Comparison of ENCODE assay signal across 16 cellular contexts in genomic region chr14:90781344-90781761, GRCh38. TPM values are rescaled to one million over a fixed set of nuclear protein-coding genes. Genes with fewer than 3 reads are reported as not detected.
DNase-seq lines count a peak whose midpoint lies in the region; ATAC-seq and TF ChIP-seq lines count a peak whose summit lies in the region.
"Had no signal": no experiment of that assay in that cellular context is flagged by ENCODE, and none has a peak within 500 bp of the region (broad histone marks: within the 10 kb centered on the region; RNA-seq: fewer than 3 reads in every experiment).

No MANE protein-coding gene starts in this region.

- no peak overlapping the region for H3K9ac ChIP-seq in adipocyte (ENCODE audit: low read length)

- H3K4me1 ChIP-seq in adipocyte (ENCODE audit: control insufficient read depth, insufficient read depth, low read length) = peaks cover 14% of the 10 kb centered on the region
- H3K4me1 ChIP-seq in thyroid gland = no peaks in the 10 kb centered on the region
- H3K4me1 ChIP-seq: testis had no signal

- no peak overlapping the region for H3K27ac ChIP-seq in thyroid gland
- H3K27ac ChIP-seq: testis had no signal

- H3K9me3 ChIP-seq in adipocyte (ENCODE audit: control insufficient read depth, low read length) = no peaks in the 10 kb centered on the region
- H3K9me3 ChIP-seq in thyroid gland = no peaks in the 10 kb centered on the region
- H3K9me3 ChIP-seq: testis had no signal

- no peak for TF ChIP-seq POLR2A in thyroid gland (IDR thresholded peaks at IDR 0.05)

- no peak for TF ChIP-seq CTCF in fibroblast of mammary gland (conservative IDR thresholded peaks at IDR 0.05; ENCODE audit: control insufficient read depth, insufficient read depth, low read depth, low read length)
- TF ChIP-seq CTCF in thyroid gland (IDR thresholded peaks at IDR 0.05) = no peak

- H3K36me3 ChIP-seq in adipocyte (ENCODE audit: control insufficient read depth, insufficient read depth, low read length, severe bottlenecking) (peaks cover 7% of the 10 kb centered on the region), thyroid gland (peaks cover 0 to 5% of the 10 kb centered on the region in 2 donors)

- 87 to 89% methylated on average over 4 of the region's 4 CpGs for WGBS in thyroid gland, 2 donors

- H3K27me3 ChIP-seq in adipocyte (replicated peaks; ENCODE audit: control insufficient read depth, insufficient read depth, low read length) = no peaks in the 10 kb centered on the region
- no peaks in the 10 kb centered on the region for H3K27me3 ChIP-seq in thyroid gland
- H3K27me3 ChIP-seq: testis had no signal

- no peak overlapping the region for H3K4me3 ChIP-seq in adipocyte (ENCODE audit: low read length)
- no peak overlapping the region for H3K4me3 ChIP-seq in fibroblast of mammary gland (ENCODE audit: control insufficient read depth, low read depth, low read length)
- no peak overlapping the region for H3K4me3 ChIP-seq in thyroid gland (replicated peaks in 1 of 3)
- H3K4me3 ChIP-seq: testis had no signal

- peak; percentile 25 for DNase-seq in H4 (ENCODE audit: low spot score)
- DNase-seq in adipocyte (ENCODE audit: low read depth) = peak; percentile 51
- DNase-seq in fibroblast of mammary gland (ENCODE audit: low read depth) = peak; percentile 73
- DNase-seq in stromal cell of bone marrow (ENCODE audit: low read depth) = peak; percentile 61
- DNase-seq in thyroid gland = no peak
- no peak for DNase-seq in DMS53 (lab: John Stamatoyannopoulos, UW)
- DNase-seq: CD4-positive, alpha-beta memory T cell; GF-D8; hypothalamus; left ventricle myocardium superior; natural killer cell; NCI-H1105 treated with DMSO at 0.1 percent for 48 hours; NCI-H345; stimulated activated CD4-positive, alpha-beta T cell treated with anti-CD3 and anti-CD28 coated beads, Interleukin-2, amount 100 ng/mL, for 24 hours; testis had no signal

- intact Hi-C loops in thyroid gland (cut with DNase I) = no loop called here

- ATAC-seq in HG03521 (IDR thresholded peaks at IDR 0.05; ENCODE audit: unreplicated experiment) = no peak
- ATAC-seq: left ventricle myocardium superior, natural killer cell had no signal

RNA-seq across cellular contexts. Expression of gene TTC7B, which starts 34.9 kb away (rescaled TPM):
- 11.7 and 15.2 TPM in 2 replicates for total RNA-seq in H4 (2014; rRNA removed; shearing (Covaris generic))
- 10 to 100 TPM; 19.1 to 87.6 (median 22.1) TPM for total RNA-seq in thyroid gland

Comparison
In these comparisons a context has a peak if more than half of its experiments do, and no peak if none do; other contexts are left out.
1. DNase-seq: peak in H4 (single experiment), adipocyte (single experiment), fibroblast of mammary gland (single experiment) and stromal cell of bone marrow (single experiment); none in thyroid gland (0 of 2) and DMS53 (single experiment).